Comparison of ENCODE assay signal across 19 cellular contexts in the genomic region with DNA sequence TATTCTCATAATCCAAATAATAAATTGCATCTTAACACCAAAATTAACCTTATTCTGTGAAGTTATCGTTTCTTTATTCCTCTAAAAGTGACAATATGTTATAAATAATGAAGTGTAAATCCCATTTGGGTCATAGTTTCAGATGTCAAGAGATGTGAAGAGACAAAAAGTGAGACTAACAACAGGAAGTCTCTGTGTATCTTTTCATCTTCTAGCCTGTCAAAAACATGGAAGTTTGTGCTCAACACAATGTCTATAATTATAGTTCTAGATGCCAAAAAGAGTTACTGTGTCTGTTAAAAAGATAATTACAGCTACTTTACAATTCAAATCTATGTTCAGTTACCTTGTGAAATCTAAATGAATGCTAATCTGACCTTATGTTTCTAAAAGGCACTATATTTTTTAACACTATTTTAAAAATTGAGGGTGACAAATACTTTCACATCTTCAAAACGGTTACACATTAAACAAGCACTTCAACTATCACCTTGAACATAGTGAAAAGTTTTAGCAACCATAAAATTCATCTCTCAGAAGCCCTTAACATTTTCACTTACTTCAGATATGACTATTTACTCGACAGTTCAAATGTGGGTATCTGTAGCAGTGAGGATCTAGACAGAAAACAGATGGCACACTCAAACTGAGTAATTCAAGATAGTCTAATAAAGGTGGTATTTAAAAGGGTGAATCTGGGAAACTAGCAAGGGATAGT.
A peak's percentile ranks its signal among the peaks of the same experiment; 100 is the strongest.
DNase-seq lines count a peak whose midpoint lies in the region; ATAC-seq and TF ChIP-seq lines count a peak whose summit lies in the region.
"Had no signal": no experiment of that assay in that cellular context is flagged by ENCODE, and none has a peak within 500 bp of the region (broad histone marks: within the 10 kb centered on the region; RNA-seq: fewer than 3 reads in every experiment).

No MANE protein-coding gene starts in this region.

- H3K36me3 Mint-ChIP-seq in activated naive CD8-positive, alpha-beta T cell treated with anti-CD3 and anti-CD28 coated beads for 36 hours: no peaks in the 10 kb centered on the region
- no peaks in the 10 kb centered on the region for H3K36me3 Mint-ChIP-seq in Calu3 (ENCODE audit: insufficient read depth, unreplicated experiment)
- H3K36me3 Mint-ChIP-seq: activated naive CD4-positive, alpha-beta T cell treated with anti-CD3 and anti-CD28 coated beads, Interleukin-2, amount 50 U/mL, for 24 hours; brain had no signal

- H3K9me3 Mint-ChIP-seq in activated naive CD8-positive, alpha-beta T cell treated with anti-CD3 and anti-CD28 coated beads for 36 hours: peaks cover 2% of the 10 kb centered on the region
- peaks cover 7% of the 10 kb centered on the region for H3K9me3 Mint-ChIP-seq in Calu3 (ENCODE audit: low read depth, unreplicated experiment)
- H3K9me3 Mint-ChIP-seq: activated naive CD4-positive, alpha-beta T cell treated with anti-CD3 and anti-CD28 coated beads, Interleukin-2, amount 50 U/mL, for 24 hours had no signal

- H3K4me3 Mint-ChIP-seq in activated naive CD8-positive, alpha-beta T cell treated with anti-CD3 and anti-CD28 coated beads for 36 hours: no peak overlapping the region
- no peak overlapping the region for H3K4me3 Mint-ChIP-seq in Calu3 (ENCODE audit: low read depth, unreplicated experiment)
- H3K4me3 Mint-ChIP-seq: activated naive CD4-positive, alpha-beta T cell treated with anti-CD3 and anti-CD28 coated beads, Interleukin-2, amount 50 U/mL, for 24 hours; brain had no signal

- no peak overlapping the region for H3K27ac Mint-ChIP-seq in activated naive CD8-positive, alpha-beta T cell treated with anti-CD3 and anti-CD28 coated beads for 36 hours
- H3K27ac Mint-ChIP-seq in Calu3 (ENCODE audit: unreplicated experiment): no peak overlapping the region
- H3K27ac Mint-ChIP-seq: activated naive CD4-positive, alpha-beta T cell treated with anti-CD3 and anti-CD28 coated beads, Interleukin-2, amount 50 U/mL, for 24 hours; brain; progenitor cell of endocrine pancreas had no signal

- TF ChIP-seq CTCF in Calu3 (IDR thresholded peaks at IDR 0.05; ENCODE audit: unreplicated experiment): no peak

- H3K27me3 Mint-ChIP-seq in activated naive CD8-positive, alpha-beta T cell treated with anti-CD3 and anti-CD28 coated beads for 36 hours: no peaks in the 10 kb centered on the region
- no peaks in the 10 kb centered on the region for H3K27me3 Mint-ChIP-seq in Calu3 (ENCODE audit: unreplicated experiment)
- H3K27me3 Mint-ChIP-seq: activated naive CD4-positive, alpha-beta T cell treated with anti-CD3 and anti-CD28 coated beads, Interleukin-2, amount 50 U/mL, for 24 hours; progenitor cell of endocrine pancreas had no signal

- intact Hi-C loops in Calu3 (cut with micrococcal nuclease; ENCODE audit: unreplicated experiment): no loop called here

- BruUV-seq in Calu3 (replicated peaks; lab: Mats Ljungman, UMichigan): no TSS peak

- H3K4me1 Mint-ChIP-seq in activated naive CD8-positive, alpha-beta T cell treated with anti-CD3 and anti-CD28 coated beads for 36 hours: no peaks in the 10 kb centered on the region
- H3K4me1 Mint-ChIP-seq in Calu3 (ENCODE audit: low read depth, unreplicated experiment): no peaks in the 10 kb centered on the region
- H3K4me1 Mint-ChIP-seq: activated naive CD4-positive, alpha-beta T cell treated with anti-CD3 and anti-CD28 coated beads, Interleukin-2, amount 50 U/mL, for 24 hours; brain had no signal

- ATAC-seq in GM18867 (IDR thresholded peaks at IDR 0.05; ENCODE audit: unreplicated experiment) (peak; percentile 70), GM21447 (IDR thresholded peaks at IDR 0.05; ENCODE audit: unreplicated experiment) (peak; percentile 54), HG03064 (IDR thresholded peaks at IDR 0.05; ENCODE audit: low read depth, unreplicated experiment) (peak; percentile 74), HG03521 (IDR thresholded peaks at IDR 0.05; ENCODE audit: unreplicated experiment) (peak; percentile 47), GM18873 (IDR thresholded peaks at IDR 0.05; ENCODE audit: low FRiP score, unreplicated experiment) (no peak)
- ATAC-seq: HCT116 had no signal

- CTCF ChIA-PET in Calu3 (lab: Charles Lee): no interaction called here

- DNase-seq in activated naive CD8-positive, alpha-beta T cell treated with anti-CD3 and anti-CD28 coated beads for 36 hours: no peak
- no peak for DNase-seq in Calu3
- DNase-seq in SIG-M5 treated with dmso at 0.1 percent for 504 hours (lab: John Stamatoyannopoulos, UW; ENCODE audit: unreplicated experiment): no peak
- DNase-seq: activated CD4-positive, alpha-beta T cell treated with anti-CD3 and anti-CD28 coated beads, Interleukin-2, amount 50 U/mL, for 1 hour; dermis blood vessel endothelial cell; KBM-7; NCI-H1105; NCI-H748 treated with DMSO at 0.1 percent for 48 hours; Peyer's patch; testis had no signal
